ENCODE assay signal across 8 cellular contexts in genomic region chr10:103668351-103669242, GRCh38.
DNase-seq lines count a peak whose midpoint lies in the region; ATAC-seq lines count a peak whose summit lies in the region.

No MANE protein-coding gene starts in this region.

- H3K27me3 ChIP-seq in GM23248 (replicated peaks; ENCODE audit: insufficient read depth), result no peaks in the 10 kb centered on the region

- no peaks in the 10 kb centered on the region for H3K27me3 Mint-ChIP-seq in activated T-cell treated with anti-CD3 and anti-CD28 coated beads, Interleukin-2, amount 50 U/mL, for 72 hours (ENCODE audit: low read depth)
- peaks cover 0 to 10% (median 2%) of the 10 kb centered on the region in 3 donors for H3K27me3 Mint-ChIP-seq in immature natural killer cell (ENCODE audit: low read depth in 3 of 3)

- H3K4me1 Mint-ChIP-seq in activated T-cell treated with anti-CD3 and anti-CD28 coated beads, Interleukin-2, amount 50 U/mL, for 72 hours (ENCODE audit: low read depth), result peaks cover 17% of the 10 kb centered on the region
- peaks cover 23 to 27% of the 10 kb centered on the region in 2 donors for H3K4me1 Mint-ChIP-seq in immature natural killer cell

- peak overlapping the region; percentile 96 for H3K4me2 ChIP-seq in GM23248 (ENCODE audit: unreplicated experiment)

- peak; percentile 94 for DNase-seq in GM23248
- DNase-seq in activated T-cell treated with anti-CD3 and anti-CD28 coated beads, Interleukin-2, amount 50 U/mL, for 72 hours, result no peak
- peak in 2 of 3 donors; percentile 8 to 14 for DNase-seq in immature natural killer cell
- no peak for DNase-seq in stimulated activated naive CD8-positive, alpha-beta T cell treated with anti-CD3 and anti-CD28 coated beads, Interleukin-15, Interleukin-2, amounts not matched to agents 100 U/mL and 50 U/mL, for 24 hours
- DNase-seq in NCI-H510A (lab: John Stamatoyannopoulos, UW), result no peak
- no peak for DNase-seq in NCI-H1105 (lab: John Stamatoyannopoulos, UW)
- no peak for DNase-seq in NOMO-1 (lab: John Stamatoyannopoulos, UW; ENCODE audit: unreplicated experiment in 2 of 2)

- peaks cover 26% of the 10 kb centered on the region for H3F3A ChIP-seq in GM23248 (ENCODE audit: insufficient read depth)

- in situ Hi-C loops in GM23248 (cut with MboI), result no loop called here

- peaks cover 93% of the 10 kb centered on the region for H3K79me2 ChIP-seq in GM23248 (ENCODE audit: insufficient read depth)

- peak overlapping the region; percentile 98 for H3K27ac ChIP-seq in GM23248

- no peaks in the 10 kb centered on the region for H3K9me3 Mint-ChIP-seq in activated T-cell treated with anti-CD3 and anti-CD28 coated beads, Interleukin-2, amount 50 U/mL, for 72 hours
- H3K9me3 Mint-ChIP-seq in immature natural killer cell, result peaks cover 0 to 1% (median 0%) of the 10 kb centered on the region in 6 donors

- 9 to 13% methylated on average over 37 of the region's 37 CpGs for WGBS in GM23248 (ENCODE audit: low coverage in 1 of 2, low lambda C conversion rate in 2 of 2, missing lambda C conversion rate in 2 of 2), 2 experiments

- H3K9me3 ChIP-seq in GM23248 (ENCODE audit: low read depth), result no peaks in the 10 kb centered on the region

- ATAC-seq in activated T-cell treated with anti-CD3 and anti-CD28 coated beads, Interleukin-2, amount 50 U/mL, for 72 hours (replicated peaks in 1 of 2), result peak; percentile 54 to 59
- ATAC-seq in stimulated activated naive CD8-positive, alpha-beta T cell treated with anti-CD3 and anti-CD28 coated beads, Interleukin-15, Interleukin-2, amounts not matched to agents 100 U/mL and 50 U/mL, for 24 hours, result peak; percentile 52
- ATAC-seq in GM21786 (IDR thresholded peaks at IDR 0.05; ENCODE audit: unreplicated experiment), result no peak

- no peaks in the 10 kb centered on the region for H3K36me3 ChIP-seq in GM23248 (ENCODE audit: low read depth)

- peak overlapping the region; percentile 91 for H3K9ac ChIP-seq in GM23248

- peak overlapping the region; percentile 59 to 71 for H3K4me3 Mint-ChIP-seq in activated T-cell treated with anti-CD3 and anti-CD28 coated beads, Interleukin-2, amount 50 U/mL, for 72 hours
- H3K4me3 Mint-ChIP-seq in immature natural killer cell, result peak overlapping the region; percentile 50 to 88 (median 77)

- peak overlapping the region; percentile 42; the same call in 1 of the 2 replicates for H2AFZ ChIP-seq in GM23248

- peak overlapping the region; percentile 73 for H3K4me3 ChIP-seq in GM23248

- no peaks in the 10 kb centered on the region for H4K20me1 ChIP-seq in GM23248 (ENCODE audit: insufficient read depth)

- no peaks in the 10 kb centered on the region for H3K36me3 Mint-ChIP-seq in activated T-cell treated with anti-CD3 and anti-CD28 coated beads, Interleukin-2, amount 50 U/mL, for 72 hours (ENCODE audit: insufficient read depth in 2 of 2)
- no peaks in the 10 kb centered on the region for H3K36me3 Mint-ChIP-seq in immature natural killer cell

- no peak overlapping the region for H3K27ac Mint-ChIP-seq in activated T-cell treated with anti-CD3 and anti-CD28 coated beads, Interleukin-2, amount 50 U/mL, for 72 hours
- peak overlapping the region in 3 of 6 donors; percentile 19 to 66 (median 23) for H3K27ac Mint-ChIP-seq in immature natural killer cell

- peaks cover 49% of the 10 kb centered on the region for H3K4me1 ChIP-seq in GM23248 (ENCODE audit: insufficient read depth)

- H3K9me2 ChIP-seq in GM23248 (ENCODE audit: insufficient read depth), result no peaks in the 10 kb centered on the region

Comparison
In these comparisons a context has a peak if more than half of its experiments do, and no peak if none do; other contexts are left out.
1. DNase-seq: peak in GM23248 (single experiment) and immature natural killer cell (2 of 3); none in activated T-cell treated with anti-CD3 and anti-CD28 coated beads, Interleukin-2, amount 50 U/mL, for 72 hours (0 of 2), stimulated activated naive CD8-positive, alpha-beta T cell treated with anti-CD3 and anti-CD28 coated beads, Interleukin-15, Interleukin-2, amounts not matched to agents 100 U/mL and 50 U/mL, for 24 hours (single experiment), NCI-H510A (single experiment), NCI-H1105 (single experiment) and NOMO-1 (0 of 2).